1 cellular context compared by ENCODE assay signal in the genomic region with DNA sequence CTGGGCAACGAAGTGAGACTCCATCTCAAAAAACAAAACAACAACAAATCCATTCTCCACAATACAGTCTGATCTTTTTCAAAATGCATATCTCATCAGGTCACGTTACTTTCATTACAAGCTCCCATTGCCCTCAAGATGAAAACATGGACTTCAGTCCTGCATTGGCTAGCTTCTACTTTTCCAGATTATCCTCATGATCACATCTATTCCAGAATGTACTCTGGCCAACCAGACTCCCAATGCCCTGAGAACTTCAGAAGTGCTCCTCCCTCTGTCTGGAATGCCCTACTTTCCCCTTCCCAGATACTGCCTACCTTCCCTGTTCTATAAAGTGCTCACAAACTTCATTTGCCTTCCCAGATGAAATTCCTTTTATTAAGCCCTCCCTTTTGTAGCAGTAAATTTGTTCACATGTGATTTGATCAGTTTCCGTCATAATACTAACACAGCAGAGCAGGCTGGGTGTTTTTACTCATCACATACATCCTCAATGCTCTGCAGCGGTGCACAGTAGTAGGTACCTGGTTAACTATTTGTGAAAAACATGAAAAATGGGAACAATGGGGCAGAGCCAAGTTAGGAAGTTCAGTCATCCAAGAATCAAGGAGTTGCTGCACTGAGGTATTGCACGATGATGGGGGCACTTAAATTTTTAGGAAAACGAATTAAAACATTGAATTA.
TF ChIP-seq lines count a peak whose summit lies in the region.

No MANE protein-coding gene starts in this region.

TF ChIP-seq in SK-N-SH treated with all-trans-retinoic acid at 6 μM for 48 hours, 23 proteins besides CTCF, POLR2A, EP300 and RAD21 (continued from another document):
- TF ChIP-seq, protein P1, sequence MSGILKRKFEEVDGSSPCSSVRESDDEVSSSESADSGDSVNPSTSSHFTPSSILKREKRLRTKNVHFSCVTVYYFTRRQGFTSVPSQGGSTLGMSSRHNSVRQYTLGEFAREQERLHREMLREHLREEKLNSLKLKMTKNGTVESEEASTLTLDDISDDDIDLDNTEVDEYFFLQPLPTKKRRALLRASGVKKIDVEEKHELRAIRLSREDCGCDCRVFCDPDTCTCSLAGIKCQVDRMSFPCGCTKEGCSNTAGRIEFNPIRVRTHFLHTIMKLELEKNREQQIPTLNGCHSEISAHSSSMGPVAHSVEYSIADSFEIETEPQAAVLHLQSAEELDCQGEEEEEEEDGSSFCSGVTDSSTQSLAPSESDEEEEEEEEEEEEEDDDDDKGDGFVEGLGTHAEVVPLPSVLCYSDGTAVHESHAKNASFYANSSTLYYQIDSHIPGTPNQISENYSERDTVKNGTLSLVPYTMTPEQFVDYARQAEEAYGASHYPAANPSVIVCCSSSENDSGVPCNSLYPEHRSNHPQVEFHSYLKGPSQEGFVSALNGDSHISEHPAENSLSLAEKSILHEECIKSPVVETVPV (CRISPR knock-in tag; IDR thresholded peaks at IDR 0.05), result no peak
- no peak for TF ChIP-seq GLIS3 (CRISPR knock-in tag; IDR thresholded peaks at IDR 0.05)
- TF ChIP-seq, protein P2, sequence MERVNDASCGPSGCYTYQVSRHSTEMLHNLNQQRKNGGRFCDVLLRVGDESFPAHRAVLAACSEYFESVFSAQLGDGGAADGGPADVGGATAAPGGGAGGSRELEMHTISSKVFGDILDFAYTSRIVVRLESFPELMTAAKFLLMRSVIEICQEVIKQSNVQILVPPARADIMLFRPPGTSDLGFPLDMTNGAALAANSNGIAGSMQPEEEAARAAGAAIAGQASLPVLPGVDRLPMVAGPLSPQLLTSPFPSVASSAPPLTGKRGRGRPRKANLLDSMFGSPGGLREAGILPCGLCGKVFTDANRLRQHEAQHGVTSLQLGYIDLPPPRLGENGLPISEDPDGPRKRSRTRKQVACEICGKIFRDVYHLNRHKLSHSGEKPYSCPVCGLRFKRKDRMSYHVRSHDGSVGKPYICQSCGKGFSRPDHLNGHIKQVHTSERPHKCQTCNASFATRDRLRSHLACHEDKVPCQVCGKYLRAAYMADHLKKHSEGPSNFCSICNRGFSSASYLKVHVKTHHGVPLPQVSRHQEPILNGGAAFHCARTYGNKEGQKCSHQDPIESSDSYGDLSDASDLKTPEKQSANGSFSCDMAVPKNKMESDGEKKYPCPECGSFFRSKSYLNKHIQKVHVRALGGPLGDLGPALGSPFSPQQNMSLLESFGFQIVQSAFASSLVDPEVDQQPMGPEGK (CRISPR knock-in tag; IDR thresholded peaks at IDR 0.05; ENCODE audit: borderline replicate concordance), result no peak
- TF ChIP-seq, protein P3, sequence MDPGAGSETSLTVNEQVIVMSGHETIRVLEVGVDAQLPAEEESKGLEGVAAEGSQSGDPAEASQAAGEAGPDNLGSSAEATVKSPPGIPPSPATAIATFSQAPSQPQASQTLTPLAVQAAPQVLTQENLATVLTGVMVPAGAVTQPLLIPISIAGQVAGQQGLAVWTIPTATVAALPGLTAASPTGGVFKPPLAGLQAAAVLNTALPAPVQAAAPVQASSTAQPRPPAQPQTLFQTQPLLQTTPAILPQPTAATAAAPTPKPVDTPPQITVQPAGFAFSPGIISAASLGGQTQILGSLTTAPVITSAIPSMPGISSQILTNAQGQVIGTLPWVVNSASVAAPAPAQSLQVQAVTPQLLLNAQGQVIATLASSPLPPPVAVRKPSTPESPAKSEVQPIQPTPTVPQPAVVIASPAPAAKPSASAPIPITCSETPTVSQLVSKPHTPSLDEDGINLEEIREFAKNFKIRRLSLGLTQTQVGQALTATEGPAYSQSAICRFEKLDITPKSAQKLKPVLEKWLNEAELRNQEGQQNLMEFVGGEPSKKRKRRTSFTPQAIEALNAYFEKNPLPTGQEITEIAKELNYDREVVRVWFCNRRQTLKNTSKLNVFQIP (CRISPR knock-in tag; IDR thresholded peaks at IDR 0.05; ENCODE audit: borderline replicate concordance, low read depth), result no peak
- TF ChIP-seq ZC3H10 (CRISPR knock-in tag; IDR thresholded peaks at IDR 0.05), result no peak
